Comparison of ENCODE assay signal across 8 cellular contexts in the genomic region with DNA sequence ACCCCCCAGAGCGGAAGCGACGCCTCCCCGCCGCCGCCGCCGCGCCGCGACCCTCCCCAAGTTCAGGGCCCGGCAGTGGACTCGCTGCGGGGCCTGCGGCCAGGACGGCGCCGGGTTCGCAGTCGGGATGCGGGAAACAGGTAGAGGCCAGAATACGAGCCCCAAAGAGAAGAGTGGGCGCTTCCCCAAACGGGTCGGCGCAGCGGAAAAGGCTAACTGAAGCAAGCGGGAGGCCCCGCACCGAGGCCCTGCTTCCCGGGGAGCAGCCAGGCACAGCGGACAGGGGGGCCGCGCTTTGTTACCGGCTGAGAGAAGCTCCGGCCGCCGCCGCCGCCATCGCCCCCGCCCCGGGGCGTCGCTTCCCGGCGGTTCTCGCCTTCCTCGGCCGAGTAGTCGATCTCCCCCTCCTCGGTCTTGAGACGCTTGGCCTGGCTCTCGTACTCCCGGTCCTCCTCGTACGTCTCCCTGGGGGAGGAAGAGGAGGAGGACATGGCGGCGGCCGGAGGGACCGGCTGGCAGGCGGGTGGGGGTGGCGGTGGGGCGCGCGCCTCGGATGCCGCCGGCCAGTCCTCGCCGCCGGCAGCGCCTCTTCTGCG. TPM values are rescaled to one million over a fixed set of nuclear protein-coding genes. Genes with fewer than 3 reads are reported as not detected.
A peak's percentile ranks its signal among the peaks of the same experiment; 100 is the strongest.
DNase-seq lines count a peak whose midpoint lies in the region; ATAC-seq and TF ChIP-seq lines count a peak whose summit lies in the region.

No MANE protein-coding gene starts in this region.

- peak overlapping the region; percentile 94 for H3K4me3 ChIP-seq in thoracic aorta

- ATAC-seq in GM21526 (IDR thresholded peaks at IDR 0.05; ENCODE audit: low FRiP score, unreplicated experiment) (peak; percentile 26), naive B cell (ENCODE audit: low read depth in 2 of 2) (peak; percentile 4 to 7), thoracic aorta (ENCODE audit: insufficient number of reproducible peaks, low FRiP score, low read depth) (no peak)

- H3K27me3 Mint-ChIP-seq in naive B cell: peaks cover 2 to 26% (median 9%) of the 10 kb centered on the region in 3 donors

- peak overlapping the region in 3 of 6 donors; percentile 22 to 32 (median 29) for H3K27ac Mint-ChIP-seq in naive B cell

- H3K9me3 Mint-ChIP-seq in naive B cell: no peaks in the 10 kb centered on the region

- H3K27me3 ChIP-seq in thoracic aorta (replicated peaks; ENCODE audit: insufficient read depth): no peaks in the 10 kb centered on the region

- no peaks in the 10 kb centered on the region for H3K36me3 Mint-ChIP-seq in naive B cell

- H3K36me3 ChIP-seq in KOPT-K1 (ENCODE audit: insufficient read depth, low read length) (no peaks in the 10 kb centered on the region), thoracic aorta (no peaks in the 10 kb centered on the region)

- TF ChIP-seq CTCF in thoracic aorta (IDR thresholded peaks at IDR 0.05): no peak

- H3K27ac ChIP-seq in KOPT-K1 (ENCODE audit: low read depth, low read length, poor library complexity, severe bottlenecking): peak overlapping the region; percentile 93
- H3K27ac ChIP-seq in epithelial cell of prostate: peak overlapping the region; percentile 90
- peak overlapping the region; percentile 98 for H3K27ac ChIP-seq in thoracic aorta

- H3K9me3 ChIP-seq in KOPT-K1 (ENCODE audit: insufficient read depth, low read length, poor library complexity, severe bottlenecking): no peaks in the 10 kb centered on the region
- H3K9me3 ChIP-seq in thoracic aorta: no peaks in the 10 kb centered on the region

- DNase-seq in C1 segment of cervical spinal cord (lab: John Stamatoyannopoulos, UW) (peak in 11 of 14 donors; percentile 47 to 87 (median 67)), activated T-cell treated with anti-CD3 and anti-CD28 coated beads for 1 hour (ENCODE audit: low read depth) (peak; percentile 20), epithelial cell of prostate (ENCODE audit: low read depth, low spot score) (no peak), naive B cell (peak; percentile 33), thoracic aorta (ENCODE audit: low spot score) (no peak), A172 (ENCODE audit: low spot score) (no peak)

- peak overlapping the region; percentile 81 to 94 (median 88) for H3K4me3 Mint-ChIP-seq in naive B cell

- peaks cover 31 to 38% of the 10 kb centered on the region in 2 donors for H3K4me1 ChIP-seq in thoracic aorta (ENCODE audit: control insufficient read depth in 1 of 2, low read depth in 2 of 2)

- peaks cover 8 to 26% (median 20%) of the 10 kb centered on the region in 3 donors for H3K4me1 Mint-ChIP-seq in naive B cell

RNA-seq across cellular contexts. Expression of gene HNRNPLL, which starts 0.5 kb away (rescaled TPM):
- 10 to 100 TPM in 3 of 6 donors, 1 to 10 TPM in 3; 3.6 to 13.4 (median 8.9) TPM for polyA plus RNA-seq in naive B cell (ENCODE audit: low read depth in 6 of 6)
- 10 to 100 TPM; 60.1 to 64.7 TPM for total RNA-seq in thoracic aorta
- 49.2 and 55.8 TPM in 2 replicates for total RNA-seq in A172 (2014; rRNA removed; shearing (Covaris generic))

Comparison
In these comparisons a context has a peak if more than half of its experiments do, and no peak if none do; other contexts are left out.
1. DNase-seq: peak in C1 segment of cervical spinal cord (11 of 14), activated T-cell treated with anti-CD3 and anti-CD28 coated beads for 1 hour (single experiment) and naive B cell (single experiment); none in epithelial cell of prostate (single experiment), thoracic aorta (single experiment) and A172 (single experiment).
2. Peak in every context shown above with its lines, with median percentiles within 50 percentile points of each other: H3K27ac ChIP-seq.